Comparison of ENCODE assay signal across 28 cellular contexts in the genomic region with DNA sequence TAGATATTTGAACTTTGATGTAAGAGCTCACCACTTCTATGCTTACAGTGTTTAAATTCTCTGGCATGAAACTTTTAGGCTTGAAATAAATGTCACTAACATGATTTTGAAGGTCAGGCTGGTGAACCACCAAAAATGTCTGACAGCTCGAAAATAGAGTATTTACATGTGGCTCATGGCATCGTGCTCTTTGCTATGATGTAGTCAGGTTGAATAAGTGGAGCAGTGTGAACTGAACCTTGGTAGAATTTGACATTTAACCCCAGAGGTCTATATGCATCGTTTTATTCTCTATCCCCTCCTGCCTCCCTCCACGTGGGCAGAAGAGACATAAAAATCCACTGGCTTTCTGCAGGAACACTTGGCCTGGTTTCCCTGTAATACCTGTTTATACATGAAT.
"Had no signal": no experiment of that assay in that cellular context is flagged by ENCODE, and none has a peak within 500 bp of the region (broad histone marks: within the 10 kb centered on the region; RNA-seq: fewer than 3 reads in every experiment).

No MANE protein-coding gene starts in this region.

- DNase-seq: effector CD8-positive, alpha-beta T cell; endodermal cell; foreskin fibroblast; gastrocnemius medialis; head of caudate nucleus; kidney; midbrain; naive thymus-derived CD4-positive, alpha-beta T cell; right lobe of liver; small intestine; stimulated activated CD4-positive, alpha-beta T cell treated with anti-CD3 and anti-CD28 coated beads, Interleukin-15, amount 100 ng/mL, for 24 hours; stimulated activated CD4-positive, alpha-beta T cell treated with anti-CD3 and anti-CD28 coated beads, Interleukin-2, amount 100 ng/mL, for 48 hours; stimulated activated naive CD4-positive, alpha-beta T cell; substantia nigra; testis; tibial artery had no signal

- H3K27ac ChIP-seq: epithelial cell of prostate, gastrocnemius medialis, hepatocyte, neural progenitor cell, parathyroid adenoma, right lobe of liver, testis, tibial artery had no signal

- H3K79me2 ChIP-seq: hepatocyte, parathyroid adenoma had no signal

- H3K4me2 ChIP-seq: hepatocyte had no signal

- H3K4me3 Mint-ChIP-seq: dendritic cell treated with granulocyte-macrophage colony-stimulating factor and Interleukin-4, amounts not matched to agents 40 ng/mL and 50 ng/mL, for 4 days; endodermal cell; memory B cell; nephron; neural progenitor cell; type B pancreatic cell had no signal

- H3K4me3 ChIP-seq: gastrocnemius medialis, hepatocyte, lung, neural progenitor cell, right lobe of liver, testis, tibial artery had no signal

- H3K36me3 ChIP-seq: gastrocnemius medialis, neural progenitor cell, right lobe of liver, tibial artery had no signal

- H3K4me1 ChIP-seq: gastrocnemius medialis, parathyroid adenoma, right lobe of liver, testis, tibial artery had no signal

- H3K4me1 Mint-ChIP-seq: nephron had no signal

- H3K9me3 ChIP-seq: gastrocnemius medialis, right lobe of liver, testis, tibial artery had no signal

- H2AFZ ChIP-seq: hepatocyte, neural progenitor cell, parathyroid adenoma had no signal

- ATAC-seq: esophagus mucosa; gastrocnemius medialis; left lobe of liver; naive thymus-derived CD4-positive, alpha-beta T cell; right lobe of liver had no signal

- H3K36me3 Mint-ChIP-seq: naive thymus-derived CD4-positive, alpha-beta T cell; type B pancreatic cell had no signal

- H3K27me3 Mint-ChIP-seq: type B pancreatic cell had no signal

- H3K9me3 Mint-ChIP-seq: endodermal cell, nephron had no signal

- H3K27ac Mint-ChIP-seq: dendritic cell treated with granulocyte-macrophage colony-stimulating factor and Interleukin-4, amounts not matched to agents 40 ng/mL and 50 ng/mL, for 4 days; endodermal cell; memory B cell; nephron; progenitor cell of endocrine pancreas; type B pancreatic cell had no signal
